ENCODE assay signal across 22 cellular contexts in genomic region chr1:1377540-1378205, GRCh38. TPM values are rescaled to one million over a fixed set of nuclear protein-coding genes. Genes with fewer than 3 reads are reported as not detected.
A peak's percentile ranks its signal among the peaks of the same experiment; 100 is the strongest.
DNase-seq lines count a peak whose midpoint lies in the region; ATAC-seq, FAIRE-seq and TF ChIP-seq lines count a peak whose summit lies in the region.
"Had no signal": no experiment of that assay in that cellular context is flagged by ENCODE, and none has a peak within 500 bp of the region (broad histone marks: within the 10 kb centered on the region; RNA-seq: fewer than 3 reads in every experiment).

No MANE protein-coding gene starts in this region.

- peaks cover 2% of the 10 kb centered on the region for H3K36me3 Mint-ChIP-seq in T-helper 17 cell (ENCODE audit: low read depth)
- peaks cover 10% of the 10 kb centered on the region for H3K36me3 Mint-ChIP-seq in endothelial cell (ENCODE audit: low read depth, unreplicated experiment)
- H3K36me3 Mint-ChIP-seq: CD4-positive, CD25-positive, alpha-beta regulatory T cell had no signal

- H3K4me1 ChIP-seq in right atrium auricular region: peaks cover 0 to 26% of the 10 kb centered on the region in 2 donors

- TF ChIP-seq CTCF in right atrium auricular region (IDR thresholded peaks at IDR 0.05) (no peak), endothelial cell (IDR thresholded peaks at IDR 0.05; ENCODE audit: unreplicated experiment) (no peak)

- H3K4me1 Mint-ChIP-seq in T-helper 17 cell (peaks cover 13% of the 10 kb centered on the region), endothelial cell (ENCODE audit: unreplicated experiment) (peaks cover 4% of the 10 kb centered on the region)

- no peak for FAIRE-seq in GM19239 (lab: Jason Lieb, UNC)
- FAIRE-seq: D721Med, GM12892, GM18507, HTR-8/SVneo had no signal

- peaks cover 9% of the 10 kb centered on the region for H3K36me3 ChIP-seq in right atrium auricular region

- H3K4me3 Mint-ChIP-seq in T-helper 17 cell: no peak overlapping the region
- H3K4me3 Mint-ChIP-seq in endothelial cell (ENCODE audit: unreplicated experiment): no peak overlapping the region
- H3K4me3 Mint-ChIP-seq: HFFc6 had no signal

- ATAC-seq in left ventricle myocardium superior: no peak
- ATAC-seq in T-helper 17 cell: no peak
- ATAC-seq: HCT116 had no signal

- no peaks in the 10 kb centered on the region for H3K27me3 ChIP-seq in right atrium auricular region
- H3K27me3 ChIP-seq: BLaER1 treated with 17β-estradiol and CSF1 and Interleukin-3, amounts not matched to agents 10 nM and 100 nM had no signal

- intact Hi-C loops in left ventricle myocardium superior (cut with micrococcal nuclease): no loop called here

- H3K9me3 ChIP-seq in right atrium auricular region (no peaks in the 10 kb centered on the region), T-helper 17 cell (ENCODE audit: control insufficient read depth, low read length, poor library complexity, severe bottlenecking) (no peaks in the 10 kb centered on the region)
- H3K9me3 ChIP-seq: BLaER1 treated with 17β-estradiol and CSF1 and Interleukin-3, amounts not matched to agents 10 nM and 100 nM had no signal

- no peaks in the 10 kb centered on the region for H3K27me3 Mint-ChIP-seq in T-helper 17 cell
- peaks cover 4% of the 10 kb centered on the region for H3K27me3 Mint-ChIP-seq in endothelial cell (ENCODE audit: unreplicated experiment)
- H3K27me3 Mint-ChIP-seq: B cell; CD4-positive, CD25-positive, alpha-beta regulatory T cell; CD8-positive, alpha-beta memory T cell had no signal

- DNase-seq in left ventricle myocardium superior (peak; percentile 27), right atrium auricular region (ENCODE audit: low spot score) (no peak), T-helper 17 cell (no peak), endothelial cell (ENCODE audit: low spot score) (no peak), GM19239 (ENCODE audit: insufficient read length, low spot score) (no peak), NCI-H2081 treated with DMSO at 0.1 percent for 48 hours (lab: John Stamatoyannopoulos, UW) (no peak), middle frontal gyrus (ENCODE audit: extremely low spot score, low spot score) (no peak)
- DNase-seq: CD4-positive, CD25-positive, alpha-beta regulatory T cell; CD8-positive, alpha-beta memory T cell; COR-L47; GDM1; GOT3; H7; HFFc6; IMR-90 had no signal

- H3K27ac Mint-ChIP-seq in T-helper 17 cell (peak overlapping the region; percentile 67), endothelial cell (ENCODE audit: unreplicated experiment) (peak overlapping the region; percentile 48)
- H3K27ac Mint-ChIP-seq: B cell had no signal

- H3K27ac ChIP-seq in right atrium auricular region: no peak overlapping the region
- H3K27ac ChIP-seq: BLaER1 treated with 17β-estradiol and CSF1 and Interleukin-3, amounts not matched to agents 10 nM and 100 nM had no signal

- H3K9me3 Mint-ChIP-seq in endothelial cell (ENCODE audit: unreplicated experiment): no peaks in the 10 kb centered on the region
- H3K9me3 Mint-ChIP-seq: CD4-positive, CD25-positive, alpha-beta regulatory T cell; CD8-positive, alpha-beta memory T cell; HFFc6 had no signal

- no peak overlapping the region for H3K4me3 ChIP-seq in right atrium auricular region
- H3K4me3 ChIP-seq: BLaER1 treated with 17β-estradiol and CSF1 and Interleukin-3, amounts not matched to agents 10 nM and 100 nM had no signal

RNA-seq across cellular contexts. Expression of gene AURKAIP1, which starts 2.7 kb away (rescaled TPM):
- total RNA-seq in left ventricle myocardium superior: 268 TPM
- total RNA-seq in right atrium auricular region: 100 to 1,000 TPM; 155 to 159 TPM
- total RNA-seq in T-helper 17 cell: 10 to 100 TPM; 58.3 to 62.6 TPM
- total RNA-seq in endothelial cell (ENCODE audit: unreplicated experiment): 128 TPM

RNA-seq across cellular contexts. Expression of gene MXRA8, which starts 19.3 kb away (rescaled TPM):
- total RNA-seq in left ventricle myocardium superior (16.8 TPM), right atrium auricular region (10 to 100 TPM; 53.4 to 58.6 TPM), T-helper 17 cell (1 to 10 TPM in 1 of 2 donors, under 1 TPM in 1; 0.42 to 1.0 TPM), endothelial cell (ENCODE audit: unreplicated experiment) (0.64 TPM)
- total RNA-seq: B cell had no signal

RNA-seq across cellular contexts. Expression of gene CCNL2, which starts 21.5 kb away (rescaled TPM):
- total RNA-seq in left ventricle myocardium superior (61.0 TPM), right atrium auricular region (10 to 100 TPM; 41.6 to 44.2 TPM), T-helper 17 cell (100 to 1,000 TPM; 231 to 252 TPM), endothelial cell (ENCODE audit: unreplicated experiment) (266 TPM)

RNA-seq across cellular contexts. Expression of gene DVL1, which starts 28.5 kb away (rescaled TPM):
- total RNA-seq in left ventricle myocardium superior: 144 TPM
- 10 to 100 TPM; 75.0 to 80.2 TPM for total RNA-seq in right atrium auricular region
- 10 to 100 TPM; 41.0 to 45.8 TPM for total RNA-seq in T-helper 17 cell
- 26.7 TPM for total RNA-seq in endothelial cell (ENCODE audit: unreplicated experiment)

RNA-seq across cellular contexts. Expression of gene MRPL20, which starts 29.4 kb away (rescaled TPM):
- total RNA-seq in left ventricle myocardium superior (155 TPM), right atrium auricular region (100 to 1,000 TPM; 160 to 218 TPM), T-helper 17 cell (10 to 100 TPM; 88.0 to 92.1 TPM), endothelial cell (ENCODE audit: unreplicated experiment) (95.0 TPM)
